In the genomic region with DNA sequence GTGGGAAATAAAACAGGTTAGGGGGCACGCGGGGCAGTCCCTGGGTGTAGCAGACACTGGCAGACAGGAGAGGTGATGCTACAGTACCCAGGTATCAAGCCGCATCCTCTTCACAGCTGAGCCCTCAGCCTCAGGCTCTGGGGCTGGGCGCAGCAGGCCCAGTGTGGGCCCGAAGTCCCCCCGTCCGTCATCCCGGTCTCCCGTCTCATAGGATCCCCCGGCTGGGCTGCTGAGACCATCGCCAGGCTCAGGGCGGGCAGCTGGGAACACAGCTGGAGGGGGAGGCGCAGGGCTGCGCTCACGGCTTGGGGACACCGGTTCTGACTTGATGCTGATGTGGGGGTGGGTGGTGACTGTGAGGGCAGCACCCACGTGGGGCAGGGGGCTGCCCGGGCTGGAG, we compare ENCODE assay signal across 21 cellular contexts. TPM values are rescaled to one million over a fixed set of nuclear protein-coding genes. Genes with fewer than 3 reads are reported as not detected.
A peak's percentile ranks its signal among the peaks of the same experiment; 100 is the strongest.
DNase-seq lines count a peak whose midpoint lies in the region; ATAC-seq and TF ChIP-seq lines count a peak whose summit lies in the region.
"Had no signal": no experiment of that assay in that cellular context is flagged by ENCODE, and none has a peak within 500 bp of the region (broad histone marks: within the 10 kb centered on the region; RNA-seq: fewer than 3 reads in every experiment).

No MANE protein-coding gene starts in this region.

- no peak for DNase-seq in left ventricle myocardium inferior
- DNase-seq in Right ventricle myocardium superior, result no peak
- DNase-seq in dorsolateral prefrontal cortex, result no peak
- no peak for DNase-seq in neuronal stem cell (ENCODE audit: low spot score)
- no peak for DNase-seq in vagina (ENCODE audit: extremely low spot score in 2 of 2)
- no peak for DNase-seq in effector CD8-positive, alpha-beta T cell (lab: John Stamatoyannopoulos, UW)
- DNase-seq in HuH-7.5 (ENCODE audit: low spot score), result no peak
- no peak for DNase-seq in NCI-H226
- DNase-seq: activated CD4-positive, CD25-positive, alpha-beta regulatory T cell; activated naive CD8-positive, alpha-beta T cell treated with anti-CD3 and anti-CD28 coated beads, Interleukin-2, amount 10 ng/mL, durations not matched to agents 7 days and 5 days; brain microvascular endothelial cell; foreskin melanocyte; mesendoderm; NCI-H1105; NCI-H69; stimulated activated CD4-positive, alpha-beta T cell treated with anti-CD3 and anti-CD28 coated beads, Interleukin-2, amount 100 ng/mL, for 48 hours; T-helper 9 cell had no signal

- no peak overlapping the region for H4K8ac ChIP-seq in neuronal stem cell (ENCODE audit: low read depth, low read length)

- no peak overlapping the region for H2BK15ac ChIP-seq in neuronal stem cell (ENCODE audit: low read length)

- H3K9ac ChIP-seq in neuronal stem cell (ENCODE audit: low read depth, low read length, poor library complexity), result no peak overlapping the region
- H3K9ac ChIP-seq: BLaER1 had no signal

- no peak for TF ChIP-seq POLR2A in vagina (IDR thresholded peaks at IDR 0.05)

- no peak for ATAC-seq in Right ventricle myocardium superior (ENCODE audit: poor library complexity)
- ATAC-seq: naive thymus-derived CD8-positive, alpha-beta T cell had no signal

- H2AK5ac ChIP-seq in neuronal stem cell (ENCODE audit: low read depth, low read length), result no peak overlapping the region

- no peak overlapping the region for H2BK5ac ChIP-seq in neuronal stem cell (ENCODE audit: low read length)

- no peak overlapping the region for H3K4me2 ChIP-seq in neuronal stem cell (ENCODE audit: insufficient read depth, low read length, poor library complexity, severe bottlenecking)
- H3K4me2 ChIP-seq: BLaER1 had no signal

- H3K14ac ChIP-seq in neuronal stem cell (ENCODE audit: low read length), result no peak overlapping the region

- no peak for TF ChIP-seq CTCF in left ventricle myocardium inferior (IDR thresholded peaks at IDR 0.05; ENCODE audit: borderline replicate concordance)
- no peak for TF ChIP-seq CTCF in dorsolateral prefrontal cortex (IDR thresholded peaks at IDR 0.05 in 54 of 56, conservative IDR thresholded peaks at IDR 0.05 in 2 of 56; ENCODE audit: low read depth in 1 of 56, partially characterized antibody in 56 of 56)
- no peak for TF ChIP-seq CTCF in vagina (IDR thresholded peaks at IDR 0.05)

- H3K79me1 ChIP-seq in neuronal stem cell (ENCODE audit: low read depth, low read length), result peaks cover 2% of the 10 kb centered on the region

- no peak overlapping the region for H2BK120ac ChIP-seq in neuronal stem cell (ENCODE audit: low read depth, low read length)

- H3K4me3 ChIP-seq in left ventricle myocardium inferior, result no peak overlapping the region
- no peak overlapping the region for H3K4me3 ChIP-seq in dorsolateral prefrontal cortex
- H3K4me3 ChIP-seq in neuronal stem cell (ENCODE audit: low read length in 2 of 2), result no peak overlapping the region
- H3K4me3 ChIP-seq in vagina, result no peak overlapping the region
- H3K4me3 ChIP-seq: BLaER1, skin epidermis had no signal

- no peaks in the 10 kb centered on the region for H3K9me3 ChIP-seq in left ventricle myocardium inferior (replicated peaks)
- no peaks in the 10 kb centered on the region for H3K9me3 ChIP-seq in neuronal stem cell (replicated peaks in 1 of 2; ENCODE audit: control insufficient read depth in 2 of 2, insufficient read depth in 1 of 2, low read depth in 1 of 2, low read length in 2 of 2)
- no peaks in the 10 kb centered on the region for H3K9me3 ChIP-seq in vagina
- H3K9me3 ChIP-seq: BLaER1 had no signal

- H3K4me1 ChIP-seq in left ventricle myocardium inferior, result peaks cover 100% of the 10 kb centered on the region
- H3K4me1 ChIP-seq in neuronal stem cell (ENCODE audit: control insufficient read depth in 2 of 2, insufficient read depth in 1 of 2, low read depth in 1 of 2, low read length in 2 of 2), result peaks cover 0 to 6% of the 10 kb centered on the region in 2 donors
- H3K4me1 ChIP-seq in vagina, result peaks cover 37% of the 10 kb centered on the region

- H3K36me3 ChIP-seq in left ventricle myocardium inferior (peaks cover 73% of the 10 kb centered on the region), neuronal stem cell (replicated peaks in 1 of 2; ENCODE audit: control insufficient read depth in 2 of 2, insufficient read depth in 2 of 2, low read length in 2 of 2) (peaks cover 11 to 26% of the 10 kb centered on the region in 2 donors), vagina (peaks cover 4 to 66% of the 10 kb centered on the region in 2 donors)

- no peak overlapping the region for H3K18ac ChIP-seq in neuronal stem cell (ENCODE audit: low read length)

- peak overlapping the region; percentile 6 for H3K23ac ChIP-seq in neuronal stem cell (ENCODE audit: low read depth, low read length, poor library complexity)

- no peak overlapping the region for H2BK12ac ChIP-seq in neuronal stem cell (ENCODE audit: low read length)

- WGBS in neuronal stem cell (ENCODE audit: extremely low coverage in 2 of 2, insufficient read length in 2 of 2, insufficient replicate concordance in 1 of 2), 2 donors, result no CpG with 5 or more reads among the region's 18 CpGs

- intact Hi-C loops in left ventricle myocardium inferior (cut with micrococcal nuclease) (no loop called here), Right ventricle myocardium superior (cut with DNase I) (no loop called here), dorsolateral prefrontal cortex (cut with DNase I) (no loop called here), vagina (cut with DNase I) (no loop called here)

- H4K91ac ChIP-seq in neuronal stem cell (ENCODE audit: low read depth, low read length, poor library complexity), result no peak overlapping the region

- H3K27ac ChIP-seq in left ventricle myocardium inferior (replicated peaks), result peak overlapping the region; percentile 75
- peak overlapping the region in 37 of 59 donors; percentile 3 to 80 (median 50) for H3K27ac ChIP-seq in dorsolateral prefrontal cortex
- H3K27ac ChIP-seq in neuronal stem cell (replicated peaks; ENCODE audit: low read length), result no peak overlapping the region
- peak overlapping the region; percentile 83 for H3K27ac ChIP-seq in vagina
- H3K27ac ChIP-seq: BLaER1, brain microvascular endothelial cell, epithelial cell of prostate had no signal

- H3K4ac ChIP-seq in neuronal stem cell (ENCODE audit: low read length), result no peak overlapping the region

- H2AFZ ChIP-seq in neuronal stem cell (ENCODE audit: low read length), result no peak overlapping the region

- H3K27me3 ChIP-seq in left ventricle myocardium inferior (ENCODE audit: low read depth) (no peaks in the 10 kb centered on the region), dorsolateral prefrontal cortex (no peaks in the 10 kb centered on the region), neuronal stem cell (ENCODE audit: control insufficient read depth in 3 of 3, insufficient read depth in 3 of 3, low read depth in 1 of 3, low read length in 3 of 3) (no peaks in the 10 kb centered on the region), vagina (no peaks in the 10 kb centered on the region)
- H3K27me3 ChIP-seq: BLaER1, brain microvascular endothelial cell had no signal

RNA-seq across cellular contexts. Expression of gene MEF2D, which starts 32.7 kb away (rescaled TPM):
- total RNA-seq in left ventricle myocardium inferior (96.8 TPM), Right ventricle myocardium superior (96.6 TPM), dorsolateral prefrontal cortex (100 to 1,000 TPM in 40 of 120 experiments, 10 to 100 TPM in 80; 63.8 to 123 (median 93.8) TPM), vagina (33.9 TPM)
- polyA plus RNA-seq in neuronal stem cell (2013, experiment 1 of 2), result 8.4 TPM
- 9.2 TPM for polyA plus RNA-seq in neuronal stem cell (2013, experiment 2 of 2)
